In genomic region chr12:12725956-12726542, GRCh38 we compare ENCODE assay signal across 8 cellular contexts. TPM values are rescaled to one million over a fixed set of nuclear protein-coding genes. Genes with fewer than 3 reads are reported as not detected.
DNase-seq lines count a peak whose midpoint lies in the region; TF ChIP-seq lines count a peak whose summit lies in the region.

No MANE protein-coding gene starts in this region.

- H3K27me3 ChIP-seq in HL-60 (ENCODE audit: insufficient read depth, poor library complexity, severe bottlenecking) (no peaks in the 10 kb centered on the region), breast epithelium (no peaks in the 10 kb centered on the region), mononuclear cell (ENCODE audit: insufficient read depth, low read length) (no peaks in the 10 kb centered on the region)

- DNase-seq in AG04449 (ENCODE audit: low read depth, low spot score) (no peak), HL-60 (ENCODE audit: low read depth in 1 of 2, low spot score in 1 of 2) (no peak), breast epithelium (ENCODE audit: low spot score in 2 of 2) (no peak), foreskin melanocyte (no peak), NCI-H345 treated with DMSO at 0.1 percent for 48 hours (lab: John Stamatoyannopoulos, UW; ENCODE audit: unreplicated experiment) (no peak), LoVo (ENCODE audit: low spot score) (no peak), activated gamma-delta T cell (lab: John Stamatoyannopoulos, UW) (no peak)

- TF ChIP-seq CTCF in AG04449 (IDR thresholded peaks at IDR 0.05; ENCODE audit: insufficient read depth, low read length, missing control alignments) (no peak), HL-60 (IDR thresholded peaks at IDR 0.05; ENCODE audit: insufficient read depth, low read length) (no peak), breast epithelium (IDR thresholded peaks at IDR 0.05) (no peak)

- H3K27ac ChIP-seq in HL-60 (replicated peaks) (peak overlapping the region; percentile 98), breast epithelium (peak overlapping the region; percentile 91 to 96)

- H3K36me3 ChIP-seq in breast epithelium: no peaks in the 10 kb centered on the region

- POLR2A ChIA-PET in AG04449 (lab: Yijun Ruan, JAX): interaction anchor here (1.0 to 1.3 kb wide), 7 partner anchors 9 to 21 kb away, joined by 3 to 5 read pairs (median 3); partner anchors contain the start of gene CDKN1B

- H3K9me3 ChIP-seq in breast epithelium: no peaks in the 10 kb centered on the region
- H3K9me3 ChIP-seq in mononuclear cell (ENCODE audit: low read depth, low read length): no peaks in the 10 kb centered on the region

- intact Hi-C loops in breast epithelium (cut with DNase I; ENCODE audit: low total_unique reads): no loop called here

- H3K4me1 ChIP-seq in breast epithelium (peaks cover 0 to 2% of the 10 kb centered on the region in 2 donors), mononuclear cell (ENCODE audit: insufficient read depth, low read length) (peaks cover 55% of the 10 kb centered on the region)

- no peak for TF ChIP-seq POLR2A in breast epithelium (IDR thresholded peaks at IDR 0.05)

- CTCF ChIA-PET in AG04449 (lab: Yijun Ruan, JAX): interaction anchor here (3.8 kb wide), 1 partner anchor 10 kb away, joined by 39 read pairs; no protein-coding TSS in a partner anchor

- peak overlapping the region; percentile 80 for H3K4me3 ChIP-seq in AG04449 (ENCODE audit: low read depth, low read length)
- peak overlapping the region; percentile 52 for H3K4me3 ChIP-seq in HL-60 (replicated peaks; ENCODE audit: insufficient read depth, low read length)
- H3K4me3 ChIP-seq in breast epithelium: peak overlapping the region; percentile 64 to 80 (median 73)
- H3K4me3 ChIP-seq in mononuclear cell (ENCODE audit: low read length): peak overlapping the region; percentile 88

RNA-seq across cellular contexts. Expression of gene CDKN1B, which starts 8.9 kb away (rescaled TPM):
- total RNA-seq in breast epithelium: 100 to 1,000 TPM in 1 of 3 donors, 10 to 100 TPM in 2; 45.0 to 113 (median 100.0) TPM
- total RNA-seq in mononuclear cell: 268 TPM

RNA-seq across cellular contexts. Expression of gene GPR19, which starts 30.1 kb away (rescaled TPM):
- under 1 TPM in 2 of 3 donors, not detected in 1; 0.33 to 0.59 TPM for total RNA-seq in breast epithelium
- total RNA-seq in mononuclear cell: 0.73 TPM

RNA-seq across cellular contexts. Expression of gene APOLD1, which starts 59.4 kb away (rescaled TPM):
- total RNA-seq in breast epithelium (100 to 1,000 TPM in 1 of 3 donors, 10 to 100 TPM in 2; 26.7 to 236 (median 41.4) TPM), mononuclear cell (1.8 TPM)
